Comparison of ENCODE assay signal across 11 cellular contexts in genomic region chr1:172356620-172357019, GRCh38.
DNase-seq lines count a peak whose midpoint lies in the region; ATAC-seq, FAIRE-seq and TF ChIP-seq lines count a peak whose summit lies in the region.
"Had no signal": no experiment of that assay in that cellular context is flagged by ENCODE, and none has a peak within 500 bp of the region (broad histone marks: within the 10 kb centered on the region; RNA-seq: fewer than 3 reads in every experiment).

No MANE protein-coding gene starts in this region.

- POLR2A ChIA-PET in BJ (lab: Charles Lee) = no interaction called here
- POLR2A ChIA-PET in naive thymus-derived CD4-positive, alpha-beta T cell (lab: Charles Lee) = interaction anchor here (0.6 kb wide), 1 partner anchor 49 kb away, joined by 4 read pairs; no protein-coding TSS in a partner anchor

- intact Hi-C loops in naive thymus-derived CD4-positive, alpha-beta T cell (cut with micrococcal nuclease) = loop anchor here in 1 of 2 donors (10.0 kb wide), 1 partner anchor 172 kb away; no protein-coding TSS in a partner anchor

- peak overlapping the region in 1 of 10 donors; percentile 22 for H3K4me3 Mint-ChIP-seq in naive thymus-derived CD4-positive, alpha-beta T cell

- H3K27me3 ChIP-seq in BJ (ENCODE audit: control insufficient read depth, insufficient read depth, low read length) (no peaks in the 10 kb centered on the region), bronchial epithelial cell (ENCODE audit: control insufficient read depth, insufficient read depth, low read length) (no peaks in the 10 kb centered on the region)
- H3K27me3 ChIP-seq in naive thymus-derived CD4-positive, alpha-beta T cell (ENCODE audit: control insufficient read depth in 2 of 2, insufficient read depth in 2 of 2, low read length in 2 of 2) = no peaks in the 10 kb centered on the region

- CTCF ChIA-PET in BJ (lab: Yijun Ruan, JAX) = interaction anchor here (1.1 kb wide), 1 partner anchor 23 kb away, joined by 3 read pairs; no protein-coding TSS in a partner anchor
- CTCF ChIA-PET in naive thymus-derived CD4-positive, alpha-beta T cell (lab: Charles Lee) = no interaction called here

- no peaks in the 10 kb centered on the region for H3K9me3 ChIP-seq in naive thymus-derived CD4-positive, alpha-beta T cell (ENCODE audit: control insufficient read depth in 2 of 3, low read length in 3 of 3)

- H3K27ac ChIP-seq in naive thymus-derived CD4-positive, alpha-beta T cell (ENCODE audit: low read depth, low read length) = no peak overlapping the region

- no peaks in the 10 kb centered on the region for H3K27me3 Mint-ChIP-seq in naive thymus-derived CD4-positive, alpha-beta T cell

- DNase-seq in BJ (ENCODE audit: low read depth) (no peak), LNCaP clone FGC (ENCODE audit: low read depth) (peak; percentile 92), bronchial epithelial cell (ENCODE audit: low read depth) (peak; percentile 77), DMS153 treated with DMSO at 0.1 percent for 48 hours (lab: John Stamatoyannopoulos, UW; ENCODE audit: unreplicated experiment) (no peak), HTR-8/SVneo (ENCODE audit: insufficient read length, low spot score) (no peak)
- DNase-seq in naive thymus-derived CD4-positive, alpha-beta T cell = no peak
- DNase-seq in activated CD4-positive, alpha-beta T cell treated with anti-CD3 and anti-CD28 coated beads for 1 hour = no peak
- DNase-seq: GF-D8; NCI-H2171 treated with DMSO at 0.1 percent for 48 hours; stimulated activated naive CD4-positive, alpha-beta T cell treated with Interleukin-2 at 50 U/mL for 16 hours had no signal

- peaks cover 0 to 5% (median 0%) of the 10 kb centered on the region in 5 donors for H3K36me3 Mint-ChIP-seq in naive thymus-derived CD4-positive, alpha-beta T cell

- H3K4me1 ChIP-seq in naive thymus-derived CD4-positive, alpha-beta T cell (ENCODE audit: control insufficient read depth in 2 of 2, insufficient read depth in 2 of 2, low read length in 2 of 2) = peaks cover 25 to 46% of the 10 kb centered on the region in 2 donors

- H3K36me3 ChIP-seq in BJ (ENCODE audit: control insufficient read depth, insufficient read depth, low read length) = no peaks in the 10 kb centered on the region
- H3K36me3 ChIP-seq in bronchial epithelial cell (ENCODE audit: control insufficient read depth, insufficient read depth, low read length) = no peaks in the 10 kb centered on the region
- no peaks in the 10 kb centered on the region for H3K36me3 ChIP-seq in naive thymus-derived CD4-positive, alpha-beta T cell (ENCODE audit: control insufficient read depth in 2 of 3, insufficient read depth in 3 of 3, low read length in 3 of 3)

- TF ChIP-seq CTCF in BJ (IDR thresholded peaks at IDR 0.05; ENCODE audit: insufficient read depth, low read depth, low read length) = 0 out of 2 replicates have a peak, but pooled peaks have one; percentile 6
- TF ChIP-seq CTCF in LNCaP clone FGC (IDR thresholded peaks at IDR 0.05; ENCODE audit: control insufficient read depth, extremely low read depth, insufficient read depth) = no peak
- TF ChIP-seq CTCF in bronchial epithelial cell (IDR thresholded peaks at IDR 0.05; ENCODE audit: insufficient read depth, low read length, severe bottlenecking) = no peak

- no peak for ATAC-seq in naive thymus-derived CD4-positive, alpha-beta T cell
- ATAC-seq in GM21786 (IDR thresholded peaks at IDR 0.05; ENCODE audit: unreplicated experiment) = no peak

- FAIRE-seq in bronchial epithelial cell (lab: Jason Lieb, UNC) = no peak
- FAIRE-seq in HTR-8/SVneo (lab: Jason Lieb, UNC) = no peak

- no peak overlapping the region for H3K4me3 ChIP-seq in BJ (ENCODE audit: low read depth, low read length)
- H3K4me3 ChIP-seq in LNCaP clone FGC (ENCODE audit: low read depth, low read length) = no peak overlapping the region
- H3K4me3 ChIP-seq in bronchial epithelial cell (ENCODE audit: low read depth, low read length) = no peak overlapping the region
- no peak overlapping the region for H3K4me3 ChIP-seq in naive thymus-derived CD4-positive, alpha-beta T cell (ENCODE audit: low read length)

- H3K9me3 Mint-ChIP-seq in naive thymus-derived CD4-positive, alpha-beta T cell = peaks cover 0 to 2% (median 0%) of the 10 kb centered on the region in 11 donors

- H3K4me1 Mint-ChIP-seq in naive thymus-derived CD4-positive, alpha-beta T cell = peaks cover 8 to 56% (median 34%) of the 10 kb centered on the region in 7 donors

- H3K27ac Mint-ChIP-seq in naive thymus-derived CD4-positive, alpha-beta T cell = peak overlapping the region in 5 of 9 donors; percentile 0 to 93 (median 67)

Comparison
In these comparisons a context has a peak if more than half of its experiments do, and no peak if none do; other contexts are left out.
1. DNase-seq: peak in LNCaP clone FGC (single experiment) and bronchial epithelial cell (single experiment); none in BJ (single experiment), naive thymus-derived CD4-positive, alpha-beta T cell (0 of 9), DMS153 treated with DMSO at 0.1 percent for 48 hours (single experiment), HTR-8/SVneo (single experiment) and activated CD4-positive, alpha-beta T cell treated with anti-CD3 and anti-CD28 coated beads for 1 hour (single experiment).